14 cellular contexts compared by ENCODE assay signal in genomic region chr14:21993070-21993469, GRCh38.
"Had no signal": no experiment of that assay in that cellular context is flagged by ENCODE, and none has a peak within 500 bp of the region (broad histone marks: within the 10 kb centered on the region; RNA-seq: fewer than 3 reads in every experiment).

No MANE protein-coding gene starts in this region.

- H3K36me3 Mint-ChIP-seq: immature natural killer cell had no signal

- H3K9me3 ChIP-seq: adrenal gland, colonic mucosa, esophagus squamous epithelium had no signal

- H3K27ac ChIP-seq: adrenal gland, colonic mucosa, esophagus squamous epithelium, parathyroid adenoma, SK-N-MC had no signal

- H3K27me3 ChIP-seq: adrenal gland, colonic mucosa had no signal

- H3K36me3 ChIP-seq: adrenal gland, colonic mucosa, esophagus squamous epithelium had no signal

- H3K4me1 ChIP-seq: adrenal gland, colonic mucosa, esophagus squamous epithelium, parathyroid adenoma had no signal

- H3K27ac Mint-ChIP-seq: immature natural killer cell had no signal

- ATAC-seq: left cardiac atrium had no signal

- H3K4me1 Mint-ChIP-seq: immature natural killer cell had no signal

- H3K4me3 ChIP-seq: adrenal gland, colonic mucosa, esophagus squamous epithelium, lung, SK-N-MC had no signal

- DNase-seq: adrenal gland; caudate nucleus; colonic mucosa; esophagus squamous epithelium; foreskin fibroblast; glutamatergic neuron; immature natural killer cell; left cardiac atrium; midbrain; stimulated activated CD4-positive, alpha-beta T cell treated with anti-CD3 and anti-CD28 coated beads, Interleukin-15, amount 100 ng/mL, for 24 hours; stimulated activated CD4-positive, alpha-beta T cell treated with anti-CD3 and anti-CD28 coated beads, Interleukin-4, amount 100 ng/mL, for 24 hours had no signal

- H3K4me3 Mint-ChIP-seq: immature natural killer cell had no signal

- H3K9me3 Mint-ChIP-seq: immature natural killer cell had no signal
